Comparison of ENCODE assay signal across 1 cellular context in the genomic region with DNA sequence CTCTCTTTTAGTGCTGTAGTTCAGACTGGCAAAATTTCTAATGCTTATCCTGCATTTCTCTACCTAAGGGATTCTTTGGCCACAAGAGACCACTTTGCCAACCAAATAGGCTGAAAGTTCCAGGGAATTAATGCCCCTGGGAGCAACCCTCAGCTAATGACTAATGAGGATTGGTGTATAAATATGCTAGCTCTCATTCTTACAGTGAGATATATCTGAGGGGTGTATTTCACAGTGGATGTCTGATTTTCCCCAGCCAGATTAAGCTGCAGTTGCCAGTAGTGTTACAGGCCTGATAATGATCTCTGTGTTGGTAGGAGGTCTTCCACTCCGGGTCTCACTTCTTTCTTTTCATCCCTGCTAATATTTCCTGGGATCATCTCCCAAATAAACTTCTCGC.
TF ChIP-seq lines count a peak whose summit lies in the region.

No MANE protein-coding gene starts in this region.

TF ChIP-seq in HCT116, 20 proteins besides CTCF, POLR2A, EP300 and RAD21 (continued from another document):
- TF ChIP-seq FOSL1 (IDR thresholded peaks at IDR 0.05; ENCODE audit: low read depth): no peak
